ENCODE assay signal across 1 cellular context in the genomic region with DNA sequence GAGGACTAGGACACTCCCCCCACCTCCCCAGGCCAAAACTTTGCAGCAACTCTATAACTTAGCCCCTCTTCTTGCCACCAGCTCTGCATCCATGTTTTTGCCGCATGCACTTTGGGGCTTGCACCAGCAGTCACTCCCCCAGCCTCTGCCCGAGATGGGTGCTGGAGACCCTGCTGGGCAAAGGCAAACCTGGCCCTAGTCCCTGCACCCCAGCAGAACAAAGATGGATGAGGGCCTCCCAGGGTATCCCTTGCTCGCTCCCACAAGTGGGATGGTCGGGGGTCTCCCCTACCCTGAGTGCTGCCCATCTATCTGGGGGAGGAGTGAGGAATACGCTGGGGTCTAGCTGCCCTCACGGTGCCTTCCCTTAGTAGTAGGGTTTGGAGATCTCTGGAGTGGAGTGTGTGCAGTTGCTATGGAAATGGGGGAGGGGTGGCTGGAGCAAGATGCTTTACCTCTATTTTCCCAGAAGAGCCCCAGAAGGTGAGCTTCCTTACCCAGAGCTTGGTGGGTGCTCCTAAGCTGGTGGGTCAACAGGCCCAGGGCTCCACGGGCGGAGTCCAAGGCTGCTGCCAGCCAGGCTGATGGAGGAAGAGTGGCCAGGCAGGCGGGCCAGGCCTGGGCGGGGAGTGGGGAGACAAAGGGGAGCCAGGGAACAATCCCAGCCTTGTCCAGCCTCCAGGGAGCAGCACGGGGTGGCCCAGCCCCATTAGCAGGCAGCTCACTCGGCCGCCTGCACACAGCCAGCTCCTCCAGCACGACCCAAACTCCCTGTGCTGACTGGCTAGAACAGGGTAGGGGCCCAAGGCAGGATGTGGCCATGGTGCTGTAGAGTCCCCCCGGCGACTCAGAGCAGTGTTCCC.
A peak's percentile ranks its signal among the peaks of the same experiment; 100 is the strongest.
TF ChIP-seq lines count a peak whose summit lies in the region.

Gene PAQR6 (minus strand): TSS at position 597 of the 863 bp plus-strand sequence. CDS start 1,325 bp downstream, outside the sequence.

TF ChIP-seq in K562, 482 proteins besides CTCF, POLR2A, EP300 and RAD21 (continued from another document):
- TF ChIP-seq MYNN (IDR thresholded peaks at IDR 0.05) = peak; percentile 55; the same call in 1 of the 2 replicates
- no peak for TF ChIP-seq MYNN (CRISPR knock-in tag; IDR thresholded peaks at IDR 0.05)
- TF ChIP-seq ZBTB8A (IDR thresholded peaks at IDR 0.05; ENCODE audit: partially characterized antibody) = no peak
- TF ChIP-seq RBM22 (IDR thresholded peaks at IDR 0.05; ENCODE audit: low read depth, low read length, poor library complexity, severe bottlenecking) = peak; percentile 35
- TF ChIP-seq RFX1 (IDR thresholded peaks at IDR 0.05) = peak; percentile 58; the same call in 1 of the 2 replicates
- TF ChIP-seq POLR2B (IDR thresholded peaks at IDR 0.05; ENCODE audit: low read depth, partially characterized antibody) = peak; percentile 5
- peak; percentile 38; the same call in 1 of the 2 replicates for TF ChIP-seq POLR2AphosphoS2 (IDR thresholded peaks at IDR 0.05; ENCODE audit: low read length)
- TF ChIP-seq RBM34 (IDR thresholded peaks at IDR 0.05; ENCODE audit: borderline replicate concordance, insufficient read depth, low read length) = no peak
- TF ChIP-seq POLR2G (IDR thresholded peaks at IDR 0.05; ENCODE audit: low read depth, low read length) = peak; percentile 56
- no peak for TF ChIP-seq KLF1 (tag; IDR thresholded peaks at IDR 0.05)
- no peak for TF ChIP-seq TFAM (CRISPR knock-in tag; conservative IDR thresholded peaks at IDR 0.05)
- peak; percentile 48; the same call in 1 of the 2 replicates for TF ChIP-seq POLR2AphosphoS5 (IDR thresholded peaks at IDR 0.05; ENCODE audit: control insufficient read depth, insufficient read depth, low read depth, low read length)
TF ChIP-seq in K562: peak in this region for 8.
